Comparison of ENCODE assay signal across 11 cellular contexts in genomic region chr14:103680491-103681231, GRCh38. TPM values are rescaled to one million over a fixed set of nuclear protein-coding genes. Genes with fewer than 3 reads are reported as not detected.
DNase-seq lines count a peak whose midpoint lies in the region; ATAC-seq and TF ChIP-seq lines count a peak whose summit lies in the region.
"Had no signal": no experiment of that assay in that cellular context is flagged by ENCODE, and none has a peak within 500 bp of the region (broad histone marks: within the 10 kb centered on the region; RNA-seq: fewer than 3 reads in every experiment).

No MANE protein-coding gene starts in this region.

- H3K4me3 Mint-ChIP-seq in GM23338 (no peak overlapping the region), T-helper 17 cell (no peak overlapping the region), glutamatergic neuron (ENCODE audit: unreplicated experiment) (no peak overlapping the region), Caco-2 (ENCODE audit: unreplicated experiment) (no peak overlapping the region)
- H3K4me3 Mint-ChIP-seq: CD8-positive, alpha-beta memory T cell had no signal

- H3K4me3 ChIP-seq in GM23338 (no peak overlapping the region), tibial artery (no peak overlapping the region), Caco-2 (ENCODE audit: low read depth, low read length) (no peak overlapping the region)
- H3K4me3 ChIP-seq: A549 had no signal

- POLR2A ChIA-PET in Caco-2 (lab: Charles Lee) = no interaction called here

- intact Hi-C loops in tibial artery (cut with DNase I; ENCODE audit: low total_unique reads) = no loop called here
- intact Hi-C loops in Caco-2 (cut with micrococcal nuclease; ENCODE audit: unreplicated experiment) = no loop called here

- 0 out of 2 replicates have a peak overlapping the region, but pooled peaks have one; percentile 39 for H3K27ac ChIP-seq in GM23338 (ENCODE audit: low read depth)
- peak overlapping the region; percentile 26 to 59 for H3K27ac ChIP-seq in tibial artery
- H3K27ac ChIP-seq: A549 had no signal

- H3K9me3 Mint-ChIP-seq in GM23338 = no peaks in the 10 kb centered on the region; the same call in 2 of the 3 replicates
- H3K9me3 Mint-ChIP-seq in glutamatergic neuron (ENCODE audit: unreplicated experiment) = peaks cover 7% of the 10 kb centered on the region
- H3K9me3 Mint-ChIP-seq in Caco-2 (ENCODE audit: unreplicated experiment) = no peaks in the 10 kb centered on the region
- H3K9me3 Mint-ChIP-seq: CD8-positive, alpha-beta memory T cell had no signal

- H3K36me3 Mint-ChIP-seq in GM23338 (ENCODE audit: low read depth) = peaks cover 65% of the 10 kb centered on the region
- H3K36me3 Mint-ChIP-seq in T-helper 17 cell (ENCODE audit: low read depth) = no peaks in the 10 kb centered on the region
- H3K36me3 Mint-ChIP-seq in glutamatergic neuron (ENCODE audit: unreplicated experiment) = no peaks in the 10 kb centered on the region
- H3K36me3 Mint-ChIP-seq in Caco-2 (ENCODE audit: insufficient read depth, unreplicated experiment) = peaks cover 74% of the 10 kb centered on the region

- TF ChIP-seq CTCF in GM23338 (conservative IDR thresholded peaks at IDR 0.05; ENCODE audit: low read depth in 2 of 2) (no peak), glutamatergic neuron (IDR thresholded peaks at IDR 0.05; ENCODE audit: partially characterized antibody, unreplicated experiment) (no peak), tibial artery (IDR thresholded peaks at IDR 0.05) (no peak), Caco-2 (IDR thresholded peaks at IDR 0.05; ENCODE audit: insufficient read depth in 1 of 2, low read depth in 1 of 2, low read length in 1 of 2, severe bottlenecking in 1 of 2, unreplicated experiment in 1 of 2) (no peak)

- H3K27me3 ChIP-seq in GM23338 (ENCODE audit: insufficient read depth) (no peaks in the 10 kb centered on the region), tibial artery (no peaks in the 10 kb centered on the region), Caco-2 (replicated peaks; ENCODE audit: control insufficient read depth, insufficient read depth, low read length) (no peaks in the 10 kb centered on the region)

- no peaks in the 10 kb centered on the region for H3K4me1 ChIP-seq in GM23338 (ENCODE audit: insufficient read depth)
- H3K4me1 ChIP-seq in tibial artery = peaks cover 0 to 18% (median 10%) of the 10 kb centered on the region in 4 donors
- no peaks in the 10 kb centered on the region for H3K4me1 ChIP-seq in Caco-2
- H3K4me1 ChIP-seq: A549 had no signal

- CTCF ChIA-PET in Caco-2 (lab: Charles Lee) = no interaction called here

- peaks cover 29% of the 10 kb centered on the region for H4K20me1 ChIP-seq in GM23338 (replicated peaks; ENCODE audit: insufficient read depth)

- no peak overlapping the region for H3K4me2 ChIP-seq in GM23338
- H3K4me2 ChIP-seq: A549 had no signal

- BruUV-seq in Caco-2 (replicated peaks; lab: Mats Ljungman, UMichigan) = no TSS peak

- H2AFZ ChIP-seq in GM23338 = no peak overlapping the region

- 0 out of 2 replicates have a peak, but pooled peaks cover 16% of the 10 kb centered on the region for H3K79me2 ChIP-seq in GM23338 (replicated peaks; ENCODE audit: insufficient read depth)

- no peaks in the 10 kb centered on the region for H3K4me1 Mint-ChIP-seq in GM23338
- H3K4me1 Mint-ChIP-seq in T-helper 17 cell = no peaks in the 10 kb centered on the region
- peaks cover 21% of the 10 kb centered on the region for H3K4me1 Mint-ChIP-seq in glutamatergic neuron (ENCODE audit: low read depth, unreplicated experiment)
- no peaks in the 10 kb centered on the region for H3K4me1 Mint-ChIP-seq in Caco-2 (ENCODE audit: low read depth, unreplicated experiment)

- H3K27me3 Mint-ChIP-seq in GM23338 (ENCODE audit: insufficient read depth, low read depth, poor library complexity) (peaks cover 13% of the 10 kb centered on the region), T-helper 17 cell (no peaks in the 10 kb centered on the region), glutamatergic neuron (ENCODE audit: unreplicated experiment) (peaks cover 10% of the 10 kb centered on the region), Caco-2 (ENCODE audit: insufficient read depth, unreplicated experiment) (no peaks in the 10 kb centered on the region)
- H3K27me3 Mint-ChIP-seq: CD8-positive, alpha-beta memory T cell had no signal

- H3K9me2 ChIP-seq in GM23338 (ENCODE audit: insufficient read depth) = no peaks in the 10 kb centered on the region

- no peaks in the 10 kb centered on the region for H3K9me3 ChIP-seq in T-helper 17 cell (ENCODE audit: control insufficient read depth, low read length, poor library complexity, severe bottlenecking)
- no peaks in the 10 kb centered on the region for H3K9me3 ChIP-seq in tibial artery
- no peaks in the 10 kb centered on the region for H3K9me3 ChIP-seq in Caco-2
- H3K9me3 ChIP-seq: A549 had no signal

- ATAC-seq in GM23338 (no peak), T-helper 17 cell (no peak)
- ATAC-seq: A549, HCT116 had no signal

- H3K27ac Mint-ChIP-seq in GM23338 (no peak overlapping the region), T-helper 17 cell (peak overlapping the region; percentile 60), glutamatergic neuron (ENCODE audit: unreplicated experiment) (peak overlapping the region; percentile 53), Caco-2 (ENCODE audit: unreplicated experiment) (no peak overlapping the region)

- DNase-seq in GM23338 (ENCODE audit: low spot score) (no peak), T-helper 17 cell (no peak), glutamatergic neuron (no peak), tibial artery (no peak), Caco-2 (no peak), DMS153 (lab: John Stamatoyannopoulos, UW) (no peak), iPS-NIHi7 (ENCODE audit: extremely low spot score) (no peak)
- DNase-seq: CD8-positive, alpha-beta memory T cell; IMR-90 had no signal

- H3F3A ChIP-seq in GM23338 (replicated peaks; ENCODE audit: low read depth) = peaks cover 13% of the 10 kb centered on the region; the same call in 1 of the 2 replicates

- H3K36me3 ChIP-seq in GM23338 (ENCODE audit: insufficient read depth) = peaks cover 59% of the 10 kb centered on the region
- peaks cover 83 to 100% (median 97%) of the 10 kb centered on the region in 3 donors for H3K36me3 ChIP-seq in tibial artery
- H3K36me3 ChIP-seq in Caco-2 (ENCODE audit: control insufficient read depth, insufficient read depth, low read length) = peaks cover 2% of the 10 kb centered on the region

TF ChIP-seq in GM23338, 12 proteins besides CTCF, POLR2A, EP300 and RAD21 (continues in another document):
- TF ChIP-seq POLR2AphosphoS5 (IDR thresholded peaks at IDR 0.05; ENCODE audit: low read depth) (no peak), ZNF331 (CRISPR knock-in tag; IDR thresholded peaks at IDR 0.05; ENCODE audit: low read depth) (no peak), JUNB (IDR thresholded peaks at IDR 0.05; ENCODE audit: unreplicated experiment) (no peak)

RNA-seq across cellular contexts. Expression of gene XRCC3, which starts 34.6 kb away (rescaled TPM):
- 52.2 and 72.9 TPM in 2 replicates for total RNA-seq in GM23338 (2014; rRNA removed; shearing (Covaris generic))
- polyA plus RNA-seq in GM23338 (2016; fragmentation: Nextera tagmentation; extraction: Ambion mirVana) = 16.6 and 20.4 TPM in 2 replicates
- total RNA-seq in T-helper 17 cell (1 to 10 TPM; 6.9 to 8.3 TPM), glutamatergic neuron (ENCODE audit: unreplicated experiment) (4.5 TPM), Caco-2 (2022) (39.5 and 44.0 TPM in 2 replicates)

RNA-seq across cellular contexts. Expression of gene ZFYVE21, which starts 34.9 kb away (rescaled TPM):
- 89.6 and 116 TPM in 2 replicates for total RNA-seq in GM23338 (2014; rRNA removed; shearing (Covaris generic))
- polyA plus RNA-seq in GM23338 (2016; fragmentation: Nextera tagmentation; extraction: Ambion mirVana) = 79.4 and 88.0 TPM in 2 replicates
- 1 to 10 TPM; 9.1 to 9.5 TPM for total RNA-seq in T-helper 17 cell
- total RNA-seq in glutamatergic neuron (ENCODE audit: unreplicated experiment) = 49.1 TPM
- 61.6 and 66.2 TPM in 2 replicates for total RNA-seq in Caco-2 (2022)

RNA-seq across cellular contexts. Expression of gene KLC1, which starts 51.6 kb away (rescaled TPM):
- total RNA-seq in GM23338 (2014; rRNA removed; shearing (Covaris generic)) = 250 and 308 TPM in 2 replicates
- polyA plus RNA-seq in GM23338 (2016; fragmentation: Nextera tagmentation; extraction: Ambion mirVana) = 159 and 165 TPM in 2 replicates
- 100 to 1,000 TPM; 162 to 198 TPM for total RNA-seq in T-helper 17 cell
- total RNA-seq in glutamatergic neuron (ENCODE audit: unreplicated experiment) = 975 TPM
- total RNA-seq in Caco-2 (2022) = 108 and 110 TPM in 2 replicates

Comparison
In these comparisons a context has a peak if more than half of its experiments do, and no peak if none do; other contexts are left out.
1. H3K27ac Mint-ChIP-seq: peak in T-helper 17 cell (single experiment) and glutamatergic neuron (single experiment); none in GM23338 (single experiment) and Caco-2 (single experiment).